ENCODE assay signal across 7 cellular contexts in genomic region chr6:155171747-155172191, GRCh38.
A peak's percentile ranks its signal among the peaks of the same experiment; 100 is the strongest.
DNase-seq lines count a peak whose midpoint lies in the region; ATAC-seq, FAIRE-seq and TF ChIP-seq lines count a peak whose summit lies in the region.

No MANE protein-coding gene starts in this region.

- no peak overlapping the region for H3K27ac ChIP-seq in neural progenitor cell

- H3K9me3 Mint-ChIP-seq in neural progenitor cell, result no peaks in the 10 kb centered on the region

- H3K27me3 Mint-ChIP-seq in neural progenitor cell (ENCODE audit: insufficient read depth, low read depth), result no peaks in the 10 kb centered on the region

- H3K27ac Mint-ChIP-seq in neural progenitor cell, result peak overlapping the region; percentile 6

- H3K4me3 ChIP-seq in adipocyte (ENCODE audit: low read length), result peak overlapping the region; percentile 70
- no peak overlapping the region for H3K4me3 ChIP-seq in neural progenitor cell

- no peaks in the 10 kb centered on the region for H4K20me1 ChIP-seq in neural progenitor cell (ENCODE audit: low read depth)

- H3K36me3 ChIP-seq in adipocyte (ENCODE audit: control insufficient read depth, insufficient read depth, low read length, severe bottlenecking), result no peaks in the 10 kb centered on the region
- no peaks in the 10 kb centered on the region for H3K36me3 ChIP-seq in neural progenitor cell

- peaks cover 16% of the 10 kb centered on the region for H3K4me1 ChIP-seq in adipocyte (ENCODE audit: control insufficient read depth, insufficient read depth, low read length)
- H3K4me1 ChIP-seq in neural progenitor cell, result peaks cover 11% of the 10 kb centered on the region

- DNase-seq in adipocyte (ENCODE audit: low read depth) (peak; percentile 18), neural progenitor cell (ENCODE audit: low spot score) (no peak), erythroblast (lab: John Stamatoyannopoulos, UW) (no peak), GM12892 (ENCODE audit: insufficient read length) (no peak)

- no peak for TF ChIP-seq CTCF in neural progenitor cell (IDR thresholded peaks at IDR 0.05)

- H3K4me1 Mint-ChIP-seq in neural progenitor cell, result peaks cover 34% of the 10 kb centered on the region

- no peak overlapping the region for H3K4me3 Mint-ChIP-seq in neural progenitor cell

- TF ChIP-seq POLR2A in erythroblast (IDR thresholded peaks at IDR 0.05; ENCODE audit: low read length) (no peak), GM12892 (IDR thresholded peaks at IDR 0.05; ENCODE audit: low read depth, low read length) (no peak)

- H3K4me2 ChIP-seq in neural progenitor cell, result no peak overlapping the region

- H3K36me3 Mint-ChIP-seq in neural progenitor cell, result peaks cover 8% of the 10 kb centered on the region

- H3K9ac ChIP-seq in adipocyte (ENCODE audit: low read length) (peak overlapping the region; percentile 32), neural progenitor cell (no peak overlapping the region)

- H3K79me2 ChIP-seq in neural progenitor cell (ENCODE audit: low read depth), result no peaks in the 10 kb centered on the region

- H2AFZ ChIP-seq in neural progenitor cell (replicated peaks), result no peak overlapping the region

- H3K27me3 ChIP-seq in adipocyte (replicated peaks; ENCODE audit: control insufficient read depth, insufficient read depth, low read length) (no peaks in the 10 kb centered on the region), neural progenitor cell (no peaks in the 10 kb centered on the region)

- ATAC-seq in GM19328 (IDR thresholded peaks at IDR 0.05; ENCODE audit: unreplicated experiment) (peak; percentile 0), HG03354 (IDR thresholded peaks at IDR 0.05; ENCODE audit: poor library complexity, severe bottlenecking, unreplicated experiment) (peak; percentile 1), GM18858 (IDR thresholded peaks at IDR 0.05; ENCODE audit: unreplicated experiment) (no peak)

- no peaks in the 10 kb centered on the region for H3K9me3 ChIP-seq in adipocyte (ENCODE audit: control insufficient read depth, low read length)
- H3K9me3 ChIP-seq in neural progenitor cell (ENCODE audit: low read depth), result no peaks in the 10 kb centered on the region

- H3F3A ChIP-seq in neural progenitor cell (ENCODE audit: low read depth), result peaks cover 4% of the 10 kb centered on the region

- FAIRE-seq in GM12892 (lab: Jason Lieb, UNC), result no peak
